Comparison of ENCODE assay signal across 9 cellular contexts in the genomic region with DNA sequence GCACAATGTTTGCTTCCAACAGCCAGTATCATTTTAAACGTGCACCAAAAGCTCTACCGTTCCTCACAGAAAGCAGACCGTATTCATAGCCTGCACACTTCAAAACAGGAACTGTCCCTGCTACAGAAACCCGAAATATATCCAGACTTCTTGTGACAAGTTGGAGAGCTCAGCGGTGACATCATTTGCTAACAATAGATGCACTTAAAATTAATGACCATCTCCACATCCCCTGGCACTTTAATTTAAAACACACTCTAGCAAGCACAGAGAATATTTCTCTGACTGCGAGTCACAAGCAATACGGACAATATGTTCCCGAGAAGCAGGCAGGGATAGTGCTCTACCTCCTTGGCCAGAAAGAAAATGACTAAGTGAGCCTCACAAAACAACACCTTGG.
DNase-seq lines count a peak whose midpoint lies in the region; ATAC-seq and TF ChIP-seq lines count a peak whose summit lies in the region.
"Had no signal": no experiment of that assay in that cellular context is flagged by ENCODE, and none has a peak within 500 bp of the region (broad histone marks: within the 10 kb centered on the region; RNA-seq: fewer than 3 reads in every experiment).

No MANE protein-coding gene starts in this region.

- H3K27me3 ChIP-seq in rectal smooth muscle tissue (ENCODE audit: control insufficient read depth, insufficient read depth, low read length) = peaks cover 3% of the 10 kb centered on the region

- H3K36me3 ChIP-seq in rectal smooth muscle tissue (ENCODE audit: control insufficient read depth, insufficient read depth, low read length) = no peaks in the 10 kb centered on the region

- TF ChIP-seq CTCF in choroid plexus epithelial cell (conservative IDR thresholded peaks at IDR 0.05; ENCODE audit: low read depth, low read length) = no peak

- peak; percentile 41 for DNase-seq in NCI-H510A treated with DMSO at 0.1 percent for 48 hours (lab: John Stamatoyannopoulos, UW)
- no peak for DNase-seq in NCI-H510A (lab: John Stamatoyannopoulos, UW)
- DNase-seq in NCI-H345 treated with DMSO at 0.1 percent for 48 hours (lab: John Stamatoyannopoulos, UW; ENCODE audit: unreplicated experiment) = peak; percentile 19
- peak; percentile 19 for DNase-seq in choroid plexus epithelial cell (ENCODE audit: low read depth)
- no peak for DNase-seq in DMS114 treated with DMSO at 0.1 percent for 48 hours (lab: John Stamatoyannopoulos, UW; ENCODE audit: unreplicated experiment)

- ATAC-seq in GM19328 (IDR thresholded peaks at IDR 0.05; ENCODE audit: unreplicated experiment) = no peak
- no peak for ATAC-seq in HG03442 (IDR thresholded peaks at IDR 0.05; ENCODE audit: unreplicated experiment)

- H3K4me3 ChIP-seq in choroid plexus epithelial cell (ENCODE audit: low read depth, low read length) = no peak overlapping the region
- H3K4me3 ChIP-seq in rectal smooth muscle tissue (ENCODE audit: low read length) = no peak overlapping the region
- H3K4me3 ChIP-seq: lung had no signal

- no peaks in the 10 kb centered on the region for H3K4me1 ChIP-seq in rectal smooth muscle tissue (ENCODE audit: control insufficient read depth, insufficient read depth, low read length)

- no peak overlapping the region for H3K9ac ChIP-seq in rectal smooth muscle tissue (ENCODE audit: low read length)

- peak overlapping the region; percentile 27 for H3K27ac ChIP-seq in rectal smooth muscle tissue (ENCODE audit: low read depth, low read length)

Comparison
In these comparisons a context has a peak if more than half of its experiments do, and no peak if none do; other contexts are left out.
1. DNase-seq: peak in NCI-H510A treated with DMSO at 0.1 percent for 48 hours (single experiment), NCI-H345 treated with DMSO at 0.1 percent for 48 hours (single experiment) and choroid plexus epithelial cell (single experiment); none in NCI-H510A (single experiment) and DMS114 treated with DMSO at 0.1 percent for 48 hours (single experiment).